8 cellular contexts compared by ENCODE assay signal in genomic region chr1:234726359-234726836, GRCh38.
DNase-seq lines count a peak whose midpoint lies in the region; ATAC-seq lines count a peak whose summit lies in the region.

No MANE protein-coding gene starts in this region.

- H3K27me3 Mint-ChIP-seq in T-helper 2 cell treated with Interferon-gamma antibody and Interleukin-4, amounts not matched to agents 5 μg/mL and 100 μg/mL, for 36 hours (ENCODE audit: low read depth), result no peaks in the 10 kb centered on the region
- no peaks in the 10 kb centered on the region for H3K27me3 Mint-ChIP-seq in T-helper 17 cell

- H3K27ac Mint-ChIP-seq in T-helper 2 cell treated with Interferon-gamma antibody and Interleukin-4, amounts not matched to agents 5 μg/mL and 100 μg/mL, for 36 hours, result peak overlapping the region; percentile 95
- H3K27ac Mint-ChIP-seq in T-helper 17 cell, result peak overlapping the region; percentile 99

- H3K4me1 Mint-ChIP-seq in T-helper 2 cell treated with Interferon-gamma antibody and Interleukin-4, amounts not matched to agents 5 μg/mL and 100 μg/mL, for 36 hours (ENCODE audit: low read depth), result peaks cover 91% of the 10 kb centered on the region
- peaks cover 44% of the 10 kb centered on the region for H3K4me1 Mint-ChIP-seq in T-helper 17 cell

- ATAC-seq in T-helper 17 cell, result no peak

- H3K36me3 Mint-ChIP-seq in T-helper 2 cell treated with Interferon-gamma antibody and Interleukin-4, amounts not matched to agents 5 μg/mL and 100 μg/mL, for 36 hours (ENCODE audit: low read depth), result peaks cover 9% of the 10 kb centered on the region
- H3K36me3 Mint-ChIP-seq in T-helper 17 cell (ENCODE audit: low read depth), result no peaks in the 10 kb centered on the region

- no peaks in the 10 kb centered on the region for H3K9me3 ChIP-seq in T-helper 17 cell (ENCODE audit: control insufficient read depth, low read length, poor library complexity, severe bottlenecking)

- H3K4me3 Mint-ChIP-seq in T-helper 2 cell treated with Interferon-gamma antibody and Interleukin-4, amounts not matched to agents 5 μg/mL and 100 μg/mL, for 36 hours, result peak overlapping the region; percentile 41
- no peak overlapping the region for H3K4me3 Mint-ChIP-seq in T-helper 17 cell

- H3K27ac ChIP-seq in substantia nigra (ENCODE audit: low read depth, low read length, poor library complexity, severe bottlenecking), result peak overlapping the region; percentile 99

- no peaks in the 10 kb centered on the region for H3K9me3 Mint-ChIP-seq in T-helper 2 cell treated with Interferon-gamma antibody and Interleukin-4, amounts not matched to agents 5 μg/mL and 100 μg/mL, for 36 hours

- DNase-seq in T-helper 2 cell treated with Interferon-gamma antibody and Interleukin-4, amounts not matched to agents 5 μg/mL and 100 μg/mL, for 36 hours (ENCODE audit: low spot score), result no peak
- DNase-seq in T-helper 2 cell (no peak), T-helper 17 cell (no peak), iPS-NIHi11 (ENCODE audit: low spot score) (peak; percentile 24), substantia nigra (lab: John Stamatoyannopoulos, UW) (peak in 1 of 49 donors; percentile 17), dedifferentiated amniotic fluid mesenchymal stem cell (ENCODE audit: extremely low spot score) (no peak)
- DNase-seq in stimulated activated naive CD4-positive, alpha-beta T cell (lab: John Stamatoyannopoulos, UW), result no peak
- DNase-seq in activated CD8-positive, alpha-beta memory T cell treated with anti-CD3 and anti-CD28 coated beads, Interleukin-2, amount 50 U/mL, for 48 hours, result no peak
